ENCODE assay signal across 19 cellular contexts in genomic region chr13:89082623-89083022, GRCh38.
A peak's percentile ranks its signal among the peaks of the same experiment; 100 is the strongest.
DNase-seq lines count a peak whose midpoint lies in the region; ATAC-seq, FAIRE-seq and TF ChIP-seq lines count a peak whose summit lies in the region.
"Had no signal": no experiment of that assay in that cellular context is flagged by ENCODE, and none has a peak within 500 bp of the region (broad histone marks: within the 10 kb centered on the region; RNA-seq: fewer than 3 reads in every experiment).

No MANE protein-coding gene starts in this region.

- H3K27me3 ChIP-seq in HepG2 (ENCODE audit: control insufficient read depth in 1 of 2, insufficient read depth in 2 of 2, low read length in 2 of 2), result no peaks in the 10 kb centered on the region
- no peaks in the 10 kb centered on the region for H3K27me3 ChIP-seq in right lobe of liver
- H3K27me3 ChIP-seq in H1 (replicated peaks in 1 of 4; ENCODE audit: control insufficient read depth in 3 of 4, extremely low read depth in 1 of 4, insufficient read depth in 3 of 4, low read length in 3 of 4), result no peaks in the 10 kb centered on the region
- H3K27me3 ChIP-seq: BLaER1 treated with 17β-estradiol and CSF1 and Interleukin-3, amounts not matched to agents 10 nM and 100 nM had no signal

- H4K8ac ChIP-seq in H1 (ENCODE audit: extremely low read depth, insufficient read depth, low read length), result no peak overlapping the region

- no peaks in the 10 kb centered on the region for H3K79me2 ChIP-seq in HepG2 (ENCODE audit: insufficient read depth, low read length)
- no peaks in the 10 kb centered on the region for H3K79me2 ChIP-seq in H1 (ENCODE audit: control insufficient read depth in 1 of 2, insufficient read depth in 2 of 2, low read length in 2 of 2)

- no TSS peak for BruUV-seq in HepG2 (replicated peaks; lab: Mats Ljungman, UMichigan)

- H3K14ac ChIP-seq in H1 (ENCODE audit: insufficient read length), result no peak overlapping the region

- 71% methylated on average over 3 of the region's 3 CpGs for WGBS in HepG2 (ENCODE audit: low lambda C conversion rate)
- WGBS in right lobe of liver (ENCODE audit: insufficient coverage, low coverage, low lambda C conversion rate, missing lambda C conversion rate), result 90% methylated on average over 2 of the region's 3 CpGs
- WGBS in H1 (ENCODE audit: extremely low coverage in 1 of 2, insufficient coverage in 1 of 2, insufficient read length in 1 of 2, insufficient replicate concordance in 2 of 2, low coverage in 1 of 2, low lambda C conversion rate in 2 of 2, missing lambda C conversion rate in 1 of 2), 2 experiments, result 90% methylated on average over 3 of the region's 3 CpGs; no CpG with 5 or more reads in 1 of the 2 experiments

- no peak for ATAC-seq in HepG2
- no peak for ATAC-seq in right lobe of liver
- no peak for ATAC-seq in GM19035 (IDR thresholded peaks at IDR 0.05; ENCODE audit: unreplicated experiment)
- ATAC-seq: GM12878, K562 had no signal

- no peak for TF ChIP-seq EP300 in HepG2 (IDR thresholded peaks at IDR 0.05; ENCODE audit: low read depth in 2 of 2, low read length in 2 of 2)
- TF ChIP-seq EP300 in HepG2 (CRISPR knock-in tag; IDR thresholded peaks at IDR 0.05; ENCODE audit: borderline replicate concordance), result no peak
- no peak for TF ChIP-seq EP300 in H1 (IDR thresholded peaks at IDR 0.05; ENCODE audit: borderline replicate concordance in 1 of 2, low read depth in 2 of 2, low read length in 2 of 2)

- TF ChIP-seq CTCF in HepG2 (CRISPR knock-in tag; IDR thresholded peaks at IDR 0.05) (no peak), right lobe of liver (IDR thresholded peaks at IDR 0.05) (no peak), H1 (IDR thresholded peaks at IDR 0.05; ENCODE audit: control extremely low read depth in 1 of 3, insufficient read depth in 1 of 3, low read depth in 1 of 3, low read length in 3 of 3) (no peak)

- TF ChIP-seq RAD21 in HepG2 (CRISPR knock-in tag; IDR thresholded peaks at IDR 0.05) (no peak), H1 (IDR thresholded peaks at IDR 0.05 in 1 of 2, conservative IDR thresholded peaks at IDR 0.05 in 1 of 2; ENCODE audit: low read depth in 2 of 2, low read length in 2 of 2) (no peak)

- CTCF ChIA-PET in HepG2 (lab: Yijun Ruan, JAX; ENCODE audit: low intra/inter-chr PET ratio, low total read pairs), result no interaction called here
- CTCF ChIA-PET in H1 (lab: Charles Lee; ENCODE audit: partially characterized antibody), result no interaction called here

- no peak overlapping the region for H3K23ac ChIP-seq in H1 (ENCODE audit: insufficient read length)

- H2BK20ac ChIP-seq in H1 (ENCODE audit: low read length), result no peak overlapping the region

- no peaks in the 10 kb centered on the region for H3K79me1 ChIP-seq in H1 (ENCODE audit: low read depth, low read length)

- H2BK12ac ChIP-seq in H1 (ENCODE audit: low read depth, low read length), result no peak overlapping the region

- H3K9ac ChIP-seq in HepG2 (ENCODE audit: insufficient read depth, low read depth, low read length), result no peak overlapping the region
- H3K9ac ChIP-seq in H1 (replicated peaks in 1 of 4; ENCODE audit: extremely low read depth in 1 of 4, low read depth in 3 of 4, low read length in 3 of 4), result no peak overlapping the region
- H3K9ac ChIP-seq: BLaER1 treated with 17β-estradiol and CSF1 and Interleukin-3, amounts not matched to agents 10 nM and 100 nM; GM23248 had no signal

- H3K4me1 ChIP-seq in HepG2 (ENCODE audit: insufficient read depth, low read length) (no peaks in the 10 kb centered on the region), right lobe of liver (no peaks in the 10 kb centered on the region), H1 (replicated peaks in 1 of 4; ENCODE audit: control insufficient read depth in 3 of 4, insufficient read depth in 4 of 4, low read length in 3 of 4) (no peaks in the 10 kb centered on the region)
- H3K4me1 ChIP-seq: BLaER1 treated with 17β-estradiol and CSF1 and Interleukin-3, amounts not matched to agents 10 nM and 100 nM had no signal

- no peak overlapping the region for H3K4ac ChIP-seq in H1 (replicated peaks; ENCODE audit: insufficient read length, low read depth, low read length)

- H4K5ac ChIP-seq in H1 (ENCODE audit: insufficient read length, low read depth, low read length), result no peak overlapping the region

- H3K18ac ChIP-seq in H1 (ENCODE audit: extremely low read depth, low read length), result no peak overlapping the region

- intact Hi-C loops in HepG2 (cut with micrococcal nuclease; ENCODE audit: unreplicated experiment) (no loop called here), right lobe of liver (cut with DNase I) (no loop called here)

- H2BK5ac ChIP-seq in H1 (ENCODE audit: low read depth, low read length), result no peak overlapping the region

- no peak for DNase-seq in HepG2 (ENCODE audit: low spot score)
- DNase-seq in right lobe of liver, result no peak
- peak; percentile 32 for DNase-seq in MV-4-11 (lab: John Stamatoyannopoulos, UW)
- DNase-seq in H1 (ENCODE audit: low read depth in 1 of 2, low spot score in 2 of 2), result no peak
- DNase-seq in NCI-H345 (lab: John Stamatoyannopoulos, UW), result no peak
- DNase-seq in frontal cortex (ENCODE audit: low spot score in 2 of 2), result no peak
- DNase-seq: 8988T; CD8-positive, alpha-beta memory T cell; COR-L47; DMS 273 treated with DMSO at 0.1 percent for 48 hours; DMS53; DND-41; EL; GM23248; HCEC 1CT had no signal

- H3K56ac ChIP-seq in H1 (replicated peaks; ENCODE audit: insufficient read length, low read depth, low read length), result no peak overlapping the region

- H4K20me1 ChIP-seq in HepG2 (ENCODE audit: insufficient read depth, low read length), result no peaks in the 10 kb centered on the region
- H4K20me1 ChIP-seq in H1 (replicated peaks in 1 of 2; ENCODE audit: control insufficient read depth in 1 of 2, insufficient read depth in 2 of 2, low read length in 2 of 2), result no peaks in the 10 kb centered on the region
- H4K20me1 ChIP-seq: BLaER1 treated with 17β-estradiol and CSF1 and Interleukin-3, amounts not matched to agents 10 nM and 100 nM had no signal

- no peak overlapping the region for H4K91ac ChIP-seq in H1 (replicated peaks; ENCODE audit: insufficient read length, low read length)

- FAIRE-seq in HepG2 (lab: Jason Lieb, UNC), result no peak
- FAIRE-seq in H1 (lab: Jason Lieb, UNC), result no peak
- FAIRE-seq in frontal cortex (lab: Jason Lieb, UNC), result no peak
- FAIRE-seq: GM12878, K562 had no signal

- H3K9me3 ChIP-seq in HepG2 (ENCODE audit: low read length), result no peaks in the 10 kb centered on the region
- H3K9me3 ChIP-seq in right lobe of liver, result no peaks in the 10 kb centered on the region
- H3K9me3 ChIP-seq in H1 (ENCODE audit: insufficient read depth in 2 of 2, low read depth in 1 of 2, low read length in 1 of 2), result no peaks in the 10 kb centered on the region
- H3K9me3 ChIP-seq: BLaER1 treated with 17β-estradiol and CSF1 and Interleukin-3, amounts not matched to agents 10 nM and 100 nM had no signal

- H3K36me3 ChIP-seq in HepG2 (replicated peaks in 1 of 2; ENCODE audit: control insufficient read depth in 1 of 2, insufficient read depth in 2 of 2, low read length in 2 of 2), result no peaks in the 10 kb centered on the region
- H3K36me3 ChIP-seq in right lobe of liver, result no peaks in the 10 kb centered on the region
- H3K36me3 ChIP-seq in H1 (ENCODE audit: control insufficient read depth in 2 of 4, insufficient read depth in 4 of 4, low read length in 3 of 4), result no peaks in the 10 kb centered on the region
- H3K36me3 ChIP-seq: BLaER1 treated with 17β-estradiol and CSF1 and Interleukin-3, amounts not matched to agents 10 nM and 100 nM had no signal

- H2BK120ac ChIP-seq in H1 (replicated peaks; ENCODE audit: low read depth, low read length), result no peak overlapping the region

- H3K4me2 ChIP-seq in HepG2 (ENCODE audit: low read depth, low read length) (no peak overlapping the region), H1 (ENCODE audit: insufficient read depth in 1 of 2, low read depth in 2 of 2, low read length in 2 of 2) (no peak overlapping the region)
- H3K4me2 ChIP-seq: BLaER1 treated with 17β-estradiol and CSF1 and Interleukin-3, amounts not matched to agents 10 nM and 100 nM had no signal

- H3K27ac ChIP-seq in HepG2 (ENCODE audit: extremely low read length, insufficient read depth, low read length) (no peak overlapping the region), right lobe of liver (no peak overlapping the region), H1 (ENCODE audit: low read depth, low read length) (no peak overlapping the region)
- H3K27ac ChIP-seq: BLaER1 treated with 17β-estradiol and CSF1 and Interleukin-3, amounts not matched to agents 10 nM and 100 nM; GM23248 had no signal

- POLR2A ChIA-PET in HepG2 (lab: Yijun Ruan, JAX) (no interaction called here), H1 (lab: Charles Lee; ENCODE audit: partially characterized antibody) (no interaction called here)

- in situ Hi-C loops in HepG2 (cut with HindIII; ENCODE audit: extremely low pct_ligation_motif_present, low pct_unique_long_range_greater_than_20kb), result no loop called here

- no peaks in the 10 kb centered on the region for H3K23me2 ChIP-seq in H1 (ENCODE audit: low read depth, low read length)

- H2BK15ac ChIP-seq in H1 (ENCODE audit: low read length), result no peak overlapping the region

- H3K4me3 ChIP-seq in HepG2 (replicated peaks in 1 of 3; ENCODE audit: insufficient read depth in 1 of 3, low read depth in 2 of 3, low read length in 3 of 3) (no peak overlapping the region), right lobe of liver (no peak overlapping the region), H1 (ENCODE audit: extremely low read depth in 1 of 4, insufficient read depth in 2 of 4, low read depth in 3 of 4, low read length in 4 of 4) (no peak overlapping the region)
- H3K4me3 ChIP-seq: BLaER1 treated with 17β-estradiol and CSF1 and Interleukin-3, amounts not matched to agents 10 nM and 100 nM; GM12878; GM23248; K562 had no signal

- TF ChIP-seq POLR2A in HepG2 (IDR thresholded peaks at IDR 0.05; ENCODE audit: insufficient read depth in 1 of 2, low read depth in 2 of 2, low read length in 2 of 2) (no peak), right lobe of liver (IDR thresholded peaks at IDR 0.05) (no peak), H1 (IDR thresholded peaks at IDR 0.05; ENCODE audit: control extremely low read depth in 1 of 2, low read depth in 2 of 2, low read length in 2 of 2) (no peak)

- H2AFZ ChIP-seq in HepG2 (ENCODE audit: low read length) (no peak overlapping the region), H1 (ENCODE audit: low read length) (no peak overlapping the region)
- H2AFZ ChIP-seq: GM23248 had no signal

- no peak overlapping the region for H2AK5ac ChIP-seq in H1 (ENCODE audit: low read depth, low read length)

TF ChIP-seq in HepG2, 621 proteins besides CTCF, POLR2A, EP300 and RAD21:
- TF ChIP-seq CEBPB (IDR thresholded peaks at IDR 0.05; ENCODE audit: borderline replicate concordance, low read depth, low read length) (peak; percentile 78), ATRX (CRISPR knock-in tag; IDR thresholded peaks at IDR 0.05; ENCODE audit: borderline replicate concordance) (no peak)

TF ChIP-seq in H1, 55 proteins besides CTCF, POLR2A, EP300 and RAD21:
- TF ChIP-seq RNF2 (IDR thresholded peaks at IDR 0.05; ENCODE audit: borderline replicate concordance, low read depth, low read length, missing control alignments, poor library complexity, severe bottlenecking), result no peak
- peak; percentile 76; the same call in 1 of the 2 replicates for TF ChIP-seq CEBPB (IDR thresholded peaks at IDR 0.05; ENCODE audit: low read depth, low read length)
TF ChIP-seq in H1: peak in this region for 1.

Comparison
In these comparisons a context has a peak if more than half of its experiments do, and no peak if none do; other contexts are left out.
1. Of the 41 proteins assayed by ChIP-seq in both HepG2 and H1: peak only in HepG2: none; only in H1: none; in both: CEBPB; in neither: 40.